Comparison of ENCODE assay signal across 17 cellular contexts in the genomic region with DNA sequence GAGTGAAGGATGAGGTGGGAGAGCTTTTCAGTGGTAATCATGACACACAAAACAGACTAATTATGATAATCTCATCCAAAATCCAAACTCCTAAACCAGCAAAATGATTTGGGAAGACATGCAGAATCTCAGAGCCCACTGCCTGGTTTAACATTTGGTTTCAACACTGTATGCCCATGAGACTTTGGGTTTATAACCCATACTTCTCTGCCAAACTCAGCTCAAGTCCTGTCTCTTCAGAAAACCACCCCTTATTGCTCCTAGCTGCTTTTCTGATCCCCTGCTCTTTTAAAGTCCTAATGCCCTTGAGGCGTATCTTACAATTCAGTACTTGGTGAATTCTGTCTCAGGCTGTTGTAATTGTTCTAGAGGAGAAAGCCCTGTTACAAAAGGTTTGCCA.
DNase-seq lines count a peak whose midpoint lies in the region; ATAC-seq, FAIRE-seq and TF ChIP-seq lines count a peak whose summit lies in the region.
"Had no signal": no experiment of that assay in that cellular context is flagged by ENCODE, and none has a peak within 500 bp of the region (broad histone marks: within the 10 kb centered on the region; RNA-seq: fewer than 3 reads in every experiment).

No MANE protein-coding gene starts in this region.

- H2AK5ac ChIP-seq in mesenchymal stem cell (ENCODE audit: low read length, severe bottlenecking), result no peak overlapping the region

- H2BK12ac ChIP-seq in mesenchymal stem cell (ENCODE audit: low read length in 2 of 2), result peak overlapping the region in 1 of 2 experiments; percentile 67

- H3K9me3 ChIP-seq in HepG2 (ENCODE audit: low read length) (no peaks in the 10 kb centered on the region), right lobe of liver (no peaks in the 10 kb centered on the region), adipocyte (ENCODE audit: control insufficient read depth, low read length) (no peaks in the 10 kb centered on the region), mesenchymal stem cell (ENCODE audit: control insufficient read depth, low read length) (no peaks in the 10 kb centered on the region)
- H3K9me3 ChIP-seq: BE2C had no signal

- no peak for FAIRE-seq in HepG2 (lab: Jason Lieb, UNC)
- FAIRE-seq: H1 had no signal

- no peaks in the 10 kb centered on the region for H3K27me3 Mint-ChIP-seq in osteocyte (ENCODE audit: unreplicated experiment)

- WGBS in HepG2 (ENCODE audit: low lambda C conversion rate), result 98% methylated on average over 1 of the region's 1 CpG
- WGBS in right lobe of liver (ENCODE audit: insufficient coverage, low coverage, low lambda C conversion rate, missing lambda C conversion rate), result 100% methylated on average over 1 of the region's 1 CpG
- no CpG with 5 or more reads among the region's 1 CpG for WGBS in mesenchymal stem cell

- H3K9ac ChIP-seq in HepG2 (ENCODE audit: insufficient read depth, low read depth, low read length), result no peak overlapping the region
- no peak overlapping the region for H3K9ac ChIP-seq in adipocyte (ENCODE audit: low read length)
- H3K9ac ChIP-seq in mesenchymal stem cell (ENCODE audit: low read length), result peak overlapping the region; percentile 10

- H3K4me2 ChIP-seq in HepG2 (ENCODE audit: low read depth, low read length) (no peak overlapping the region), mesenchymal stem cell (ENCODE audit: low read length, poor library complexity, severe bottlenecking) (no peak overlapping the region)

- no peak for ATAC-seq in HepG2
- ATAC-seq in right lobe of liver, result no peak
- ATAC-seq in GM18505 (IDR thresholded peaks at IDR 0.05; ENCODE audit: unreplicated experiment), result no peak

- no TSS peak for BruUV-seq in HepG2 (replicated peaks; lab: Mats Ljungman, UMichigan)

- peak overlapping the region in 1 of 2 experiments; percentile 56 for H3K18ac ChIP-seq in mesenchymal stem cell (ENCODE audit: low read depth in 1 of 2, low read length in 2 of 2)

- H2BK120ac ChIP-seq in mesenchymal stem cell (ENCODE audit: low read depth, low read length), result no peak overlapping the region

- no peaks in the 10 kb centered on the region for H3K79me2 ChIP-seq in HepG2 (ENCODE audit: insufficient read depth, low read length)

- H3K4me3 ChIP-seq in HepG2 (replicated peaks in 1 of 3; ENCODE audit: insufficient read depth in 1 of 3, low read depth in 2 of 3, low read length in 3 of 3) (no peak overlapping the region), right lobe of liver (no peak overlapping the region), adipocyte (ENCODE audit: low read length) (no peak overlapping the region), mesenchymal stem cell (ENCODE audit: insufficient read depth in 1 of 2, low read depth in 1 of 2, low read length in 2 of 2) (no peak overlapping the region)

- peaks cover 14% of the 10 kb centered on the region for H3K4me1 Mint-ChIP-seq in osteocyte (ENCODE audit: unreplicated experiment)
- H3K4me1 Mint-ChIP-seq: CD4-positive, CD25-positive, alpha-beta regulatory T cell; H9 had no signal

- H4K8ac ChIP-seq in mesenchymal stem cell (ENCODE audit: low read length), result no peak overlapping the region

- no peak for TF ChIP-seq EP300 in HepG2 (IDR thresholded peaks at IDR 0.05; ENCODE audit: low read depth in 2 of 2, low read length in 2 of 2)
- no peak for TF ChIP-seq EP300 in HepG2 (CRISPR knock-in tag; IDR thresholded peaks at IDR 0.05; ENCODE audit: borderline replicate concordance)

- H3K36me3 ChIP-seq in HepG2 (replicated peaks in 1 of 2; ENCODE audit: control insufficient read depth in 1 of 2, insufficient read depth in 2 of 2, low read length in 2 of 2), result no peaks in the 10 kb centered on the region
- no peaks in the 10 kb centered on the region for H3K36me3 ChIP-seq in right lobe of liver
- no peaks in the 10 kb centered on the region for H3K36me3 ChIP-seq in adipocyte (ENCODE audit: control insufficient read depth, insufficient read depth, low read length, severe bottlenecking)
- H3K36me3 ChIP-seq in mesenchymal stem cell (ENCODE audit: control insufficient read depth in 1 of 2, insufficient read depth in 2 of 2, low read depth in 1 of 2, low read length in 2 of 2), result no peaks in the 10 kb centered on the region
- H3K36me3 ChIP-seq: BE2C had no signal

- H3K14ac ChIP-seq in mesenchymal stem cell (ENCODE audit: low read length in 2 of 2), result no peak overlapping the region

- no peak for TF ChIP-seq POLR2A in HepG2 (IDR thresholded peaks at IDR 0.05; ENCODE audit: insufficient read depth in 1 of 2, low read depth in 2 of 2, low read length in 2 of 2)
- no peak for TF ChIP-seq POLR2A in right lobe of liver (IDR thresholded peaks at IDR 0.05)
- TF ChIP-seq POLR2A in GM18505 (IDR thresholded peaks at IDR 0.05; ENCODE audit: borderline replicate concordance, extremely low read depth, insufficient read depth, insufficient read length), result no peak

- no peak overlapping the region for H4K91ac ChIP-seq in mesenchymal stem cell (ENCODE audit: low read length)

- no peak for TF ChIP-seq RAD21 in HepG2 (CRISPR knock-in tag; IDR thresholded peaks at IDR 0.05)

- POLR2A ChIA-PET in HepG2 (lab: Yijun Ruan, JAX), result interaction anchor here (2.1 kb wide), 1 partner anchor 37 kb away, joined by 10 read pairs; no protein-coding TSS in a partner anchor

- in situ Hi-C loops in HepG2 (cut with HindIII; ENCODE audit: extremely low pct_ligation_motif_present, low pct_unique_long_range_greater_than_20kb), result no loop called here

- no peaks in the 10 kb centered on the region for H3K9me3 Mint-ChIP-seq in osteocyte (ENCODE audit: unreplicated experiment)
- H3K9me3 Mint-ChIP-seq: H9 had no signal

- no peak for DNase-seq in HepG2 (ENCODE audit: low spot score)
- no peak for DNase-seq in right lobe of liver
- peak; percentile 7 for DNase-seq in adipocyte (ENCODE audit: low read depth)
- DNase-seq in mesenchymal stem cell, result no peak
- no peak for DNase-seq in osteocyte (ENCODE audit: extremely low spot score, unreplicated experiment)
- no peak for DNase-seq in medulla oblongata (ENCODE audit: extremely low spot score)
- DNase-seq: ACHN; BE2C; C1 segment of cervical spinal cord; CD4-positive, CD25-positive, alpha-beta regulatory T cell; DMS153; DMS79; GF-D8; H9 had no signal

- no peak overlapping the region for H3K4me3 Mint-ChIP-seq in osteocyte (ENCODE audit: unreplicated experiment)
- H3K4me3 Mint-ChIP-seq: CD4-positive, CD25-positive, alpha-beta regulatory T cell; H9 had no signal

- intact Hi-C loops in HepG2 (cut with micrococcal nuclease; ENCODE audit: unreplicated experiment), result no loop called here
- intact Hi-C loops in right lobe of liver (cut with DNase I), result no loop called here

- no peak overlapping the region for H3K23ac ChIP-seq in mesenchymal stem cell (ENCODE audit: low read length in 2 of 2)

- H4K20me1 ChIP-seq in HepG2 (ENCODE audit: insufficient read depth, low read length), result no peaks in the 10 kb centered on the region

- H2BK15ac ChIP-seq in mesenchymal stem cell (ENCODE audit: low read depth, poor library complexity, severe bottlenecking), result no peak overlapping the region

- H3K36me3 Mint-ChIP-seq in osteocyte (ENCODE audit: unreplicated experiment), result no peaks in the 10 kb centered on the region
- H3K36me3 Mint-ChIP-seq: CD4-positive, CD25-positive, alpha-beta regulatory T cell had no signal

- CTCF ChIA-PET in HepG2 (lab: Yijun Ruan, JAX; ENCODE audit: low intra/inter-chr PET ratio, low total read pairs), result no interaction called here

- H3K27me3 ChIP-seq in HepG2 (ENCODE audit: control insufficient read depth in 1 of 2, insufficient read depth in 2 of 2, low read length in 2 of 2) (no peaks in the 10 kb centered on the region), right lobe of liver (no peaks in the 10 kb centered on the region), adipocyte (replicated peaks; ENCODE audit: control insufficient read depth, insufficient read depth, low read length) (no peaks in the 10 kb centered on the region), mesenchymal stem cell (ENCODE audit: control insufficient read depth in 1 of 2, insufficient read depth in 1 of 2, low read length in 2 of 2) (no peaks in the 10 kb centered on the region)
- H3K27me3 ChIP-seq: BE2C had no signal

- no peak overlapping the region for H2BK5ac ChIP-seq in mesenchymal stem cell (ENCODE audit: low read depth, low read length, poor library complexity, severe bottlenecking)

- H3K4me1 ChIP-seq in HepG2 (ENCODE audit: insufficient read depth, low read length), result peaks cover 54% of the 10 kb centered on the region
- H3K4me1 ChIP-seq in right lobe of liver, result peaks cover 0 to 4% (median 0%) of the 10 kb centered on the region in 4 donors
- peaks cover 49% of the 10 kb centered on the region for H3K4me1 ChIP-seq in adipocyte (ENCODE audit: control insufficient read depth, insufficient read depth, low read length)
- peaks cover 12% of the 10 kb centered on the region for H3K4me1 ChIP-seq in mesenchymal stem cell (ENCODE audit: control insufficient read depth, insufficient read depth, low read depth, low read length)
- H3K4me1 ChIP-seq: BE2C had no signal

- TF ChIP-seq CTCF in HepG2 (CRISPR knock-in tag; IDR thresholded peaks at IDR 0.05) (no peak), right lobe of liver (IDR thresholded peaks at IDR 0.05) (no peak), osteocyte (IDR thresholded peaks at IDR 0.05) (no peak)

- H3K27ac ChIP-seq in HepG2 (ENCODE audit: extremely low read length, insufficient read depth, low read length) (no peak overlapping the region), right lobe of liver (no peak overlapping the region), mesenchymal stem cell (ENCODE audit: low read length, poor library complexity, severe bottlenecking) (no peak overlapping the region)
- H3K27ac ChIP-seq: 22Rv1 had no signal

- no peak overlapping the region for H3K4ac ChIP-seq in mesenchymal stem cell (ENCODE audit: low read depth in 1 of 2, low read length in 2 of 2)

- no peaks in the 10 kb centered on the region for H3K79me1 ChIP-seq in mesenchymal stem cell (replicated peaks; ENCODE audit: low read length, poor library complexity, severe bottlenecking)

- H3K27ac Mint-ChIP-seq in osteocyte (ENCODE audit: unreplicated experiment), result no peak overlapping the region
- H3K27ac Mint-ChIP-seq: CD4-positive, CD25-positive, alpha-beta regulatory T cell; H9 had no signal

- H2AFZ ChIP-seq in HepG2 (ENCODE audit: low read length) (no peak overlapping the region), mesenchymal stem cell (ENCODE audit: low read depth, low read length) (no peak overlapping the region)

TF ChIP-seq in HepG2, 621 proteins besides CTCF, POLR2A, EP300 and RAD21 (continues in another document):
- 0 out of 2 replicates have a peak, but pooled peaks have one; percentile 40 for TF ChIP-seq ZNF468 (CRISPR knock-in tag; IDR thresholded peaks at IDR 0.05)
- TF ChIP-seq, protein P1, sequence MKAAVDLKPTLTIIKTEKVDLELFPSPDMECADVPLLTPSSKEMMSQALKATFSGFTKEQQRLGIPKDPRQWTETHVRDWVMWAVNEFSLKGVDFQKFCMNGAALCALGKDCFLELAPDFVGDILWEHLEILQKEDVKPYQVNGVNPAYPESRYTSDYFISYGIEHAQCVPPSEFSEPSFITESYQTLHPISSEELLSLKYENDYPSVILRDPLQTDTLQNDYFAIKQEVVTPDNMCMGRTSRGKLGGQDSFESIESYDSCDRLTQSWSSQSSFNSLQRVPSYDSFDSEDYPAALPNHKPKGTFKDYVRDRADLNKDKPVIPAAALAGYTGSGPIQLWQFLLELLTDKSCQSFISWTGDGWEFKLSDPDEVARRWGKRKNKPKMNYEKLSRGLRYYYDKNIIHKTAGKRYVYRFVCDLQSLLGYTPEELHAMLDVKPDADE (CRISPR knock-in tag; IDR thresholded peaks at IDR 0.05), result no peak
